In the genomic region with DNA sequence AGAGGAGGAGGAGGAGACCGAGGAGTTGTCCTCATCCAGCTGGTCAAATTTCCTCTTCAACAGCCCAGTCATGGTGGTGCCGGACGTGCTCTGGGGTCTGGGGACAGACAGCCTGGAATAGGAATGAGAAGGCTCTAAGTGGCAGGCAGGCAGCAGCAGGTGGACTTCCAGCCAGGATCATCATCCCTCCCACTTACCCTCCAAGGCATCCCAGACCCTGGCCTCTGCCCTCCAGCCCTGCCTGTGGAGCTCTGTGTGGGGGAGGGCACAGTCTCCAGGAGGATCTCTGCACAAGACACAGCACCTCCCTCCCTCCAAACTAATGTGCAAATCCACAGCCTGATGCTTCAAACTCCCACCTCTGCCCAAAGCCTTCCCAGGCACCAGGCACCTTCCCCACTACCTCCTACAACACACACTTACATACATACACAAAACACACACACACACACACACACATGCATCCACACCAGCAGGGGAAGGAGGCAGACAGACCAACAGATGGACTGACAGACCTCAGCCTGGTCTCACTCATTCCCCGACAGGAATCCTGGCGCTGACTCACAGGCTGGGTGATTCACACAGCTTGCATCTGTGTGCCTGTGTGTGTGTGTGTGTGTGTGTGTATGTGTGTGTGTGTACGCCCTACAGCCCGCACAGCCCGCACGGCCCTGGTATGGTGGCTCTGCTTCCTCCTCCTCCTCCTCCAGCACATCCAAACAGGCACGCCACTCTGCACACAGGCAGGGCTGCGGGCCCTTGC, we compare ENCODE assay signal across 9 cellular contexts. TPM values are rescaled to one million over a fixed set of nuclear protein-coding genes. Genes with fewer than 3 reads are reported as not detected.
DNase-seq lines count a peak whose midpoint lies in the region; ATAC-seq, FAIRE-seq and TF ChIP-seq lines count a peak whose summit lies in the region.
"Had no signal": no experiment of that assay in that cellular context is flagged by ENCODE, and none has a peak within 500 bp of the region (broad histone marks: within the 10 kb centered on the region; RNA-seq: fewer than 3 reads in every experiment).

No MANE protein-coding gene starts in this region.

- peak overlapping the region; percentile 39 for H4K91ac ChIP-seq in H1 (replicated peaks; ENCODE audit: insufficient read length, low read length)

- peak overlapping the region; percentile 71 for H3K4me3 Mint-ChIP-seq in stimulated activated memory B cell treated with anti-CD40 and anti-IgM and Interleukin-4, amounts not matched to agents 10 μg/mL and 1 μg/mL and 100 μg/mL, for 72 hours

- peak overlapping the region; percentile 51; the same call in 1 of the 2 replicates for H3K18ac ChIP-seq in H1 (ENCODE audit: extremely low read depth, low read length)

- no peak for TF ChIP-seq EP300 in H1 (IDR thresholded peaks at IDR 0.05; ENCODE audit: borderline replicate concordance in 1 of 2, low read depth in 2 of 2, low read length in 2 of 2)

- TF ChIP-seq RAD21 in H1 (IDR thresholded peaks at IDR 0.05 in 1 of 2, conservative IDR thresholded peaks at IDR 0.05 in 1 of 2; ENCODE audit: low read depth in 2 of 2, low read length in 2 of 2), result no peak

- H3K27ac ChIP-seq in H1 (ENCODE audit: low read depth, low read length) (no peak overlapping the region), muscle layer of colon (ENCODE audit: low read depth, low read length) (peak overlapping the region; percentile 80)

- H4K20me1 ChIP-seq in H1 (replicated peaks in 1 of 2; ENCODE audit: control insufficient read depth in 1 of 2, insufficient read depth in 2 of 2, low read length in 2 of 2), result peaks cover 3 to 30% of the 10 kb centered on the region in 2 experiments

- H3K23me2 ChIP-seq in H1 (ENCODE audit: low read depth, low read length), result peaks cover 7% of the 10 kb centered on the region

- H3K27me3 Mint-ChIP-seq in stimulated activated memory B cell treated with anti-CD40 and anti-IgM and Interleukin-4, amounts not matched to agents 10 μg/mL and 1 μg/mL and 100 μg/mL, for 72 hours, result no peaks in the 10 kb centered on the region

- DNase-seq in DMS53 (lab: John Stamatoyannopoulos, UW), result peak; percentile 79
- DNase-seq in DMS53 treated with DMSO at 0.1 percent for 48 hours (lab: John Stamatoyannopoulos, UW; ENCODE audit: unreplicated experiment), result no peak
- peak; percentile 56 for DNase-seq in NAMALWA (ENCODE audit: low spot score)
- peak; percentile 48 to 57 for DNase-seq in activated CD8-positive, alpha-beta memory T cell treated with anti-CD3 and anti-CD28 coated beads for 1 hour (ENCODE audit: extremely low read depth in 1 of 2, low read depth in 1 of 2)
- DNase-seq in H1 (ENCODE audit: low read depth in 1 of 2, low spot score in 2 of 2), result no peak
- no peak for DNase-seq in NCI-H748 treated with DMSO at 0.1 percent for 48 hours (lab: John Stamatoyannopoulos, UW)

- no peak overlapping the region for H3K56ac ChIP-seq in H1 (replicated peaks; ENCODE audit: insufficient read length, low read depth, low read length)

- peaks cover 18% of the 10 kb centered on the region; the same call in 1 of the 2 replicates for H3K79me1 ChIP-seq in H1 (ENCODE audit: low read depth, low read length)

- H3K4me1 Mint-ChIP-seq in stimulated activated memory B cell treated with anti-CD40 and anti-IgM and Interleukin-4, amounts not matched to agents 10 μg/mL and 1 μg/mL and 100 μg/mL, for 72 hours, result peaks cover 87% of the 10 kb centered on the region

- H3K36me3 ChIP-seq in H1 (ENCODE audit: control insufficient read depth in 2 of 4, insufficient read depth in 4 of 4, low read length in 3 of 4) (peaks cover 14 to 41% (median 21%) of the 10 kb centered on the region in 4 experiments; a peak in 6 of 8 replicates), muscle layer of colon (ENCODE audit: insufficient read depth, low read length) (peaks cover 45% of the 10 kb centered on the region)

- no peak for TF ChIP-seq POLR2A in H1 (IDR thresholded peaks at IDR 0.05; ENCODE audit: control extremely low read depth in 1 of 2, low read depth in 2 of 2, low read length in 2 of 2)

- no peak overlapping the region for H2BK120ac ChIP-seq in H1 (replicated peaks; ENCODE audit: low read depth, low read length)

- TF ChIP-seq CTCF in H1 (IDR thresholded peaks at IDR 0.05; ENCODE audit: control extremely low read depth in 1 of 3, insufficient read depth in 1 of 3, low read depth in 1 of 3, low read length in 3 of 3), result no peak

- peak overlapping the region; percentile 75 for H2AK5ac ChIP-seq in H1 (ENCODE audit: low read depth, low read length)

- H3K23ac ChIP-seq in H1 (ENCODE audit: insufficient read length), result no peak overlapping the region

- peaks cover 17 to 46% (median 32%) of the 10 kb centered on the region in 4 experiments for H3K4me1 ChIP-seq in H1 (replicated peaks in 1 of 4; ENCODE audit: control insufficient read depth in 3 of 4, insufficient read depth in 4 of 4, low read length in 3 of 4)
- H3K4me1 ChIP-seq in muscle layer of colon (ENCODE audit: insufficient read depth, low read length), result peaks cover 64% of the 10 kb centered on the region

- H3K27ac Mint-ChIP-seq in stimulated activated memory B cell treated with anti-CD40 and anti-IgM and Interleukin-4, amounts not matched to agents 10 μg/mL and 1 μg/mL and 100 μg/mL, for 72 hours, result peak overlapping the region; percentile 87

- POLR2A ChIA-PET in H1 (lab: Charles Lee; ENCODE audit: partially characterized antibody), result interaction anchor here (1.0 to 2.0 kb wide), 5 partner anchors 9 to 33 kb away, joined by 3 to 8 read pairs (median 4); no protein-coding TSS in a partner anchor

- no peak overlapping the region; a peak in 1 of 4 replicates for H3K4me2 ChIP-seq in H1 (ENCODE audit: insufficient read depth in 1 of 2, low read depth in 2 of 2, low read length in 2 of 2)

- H3K9me3 ChIP-seq in H1 (ENCODE audit: insufficient read depth in 2 of 2, low read depth in 1 of 2, low read length in 1 of 2), result no peaks in the 10 kb centered on the region
- no peaks in the 10 kb centered on the region for H3K9me3 ChIP-seq in muscle layer of colon (ENCODE audit: low read length)

- CTCF ChIA-PET in H1 (lab: Charles Lee; ENCODE audit: partially characterized antibody), result interaction anchor here (0.9 to 2.8 kb wide), 9 partner anchors 10 to 145 kb away, joined by 3 to 11 read pairs (median 3); no protein-coding TSS in a partner anchor

- no peaks in the 10 kb centered on the region for H3K27me3 ChIP-seq in H1 (replicated peaks in 1 of 4; ENCODE audit: control insufficient read depth in 3 of 4, extremely low read depth in 1 of 4, insufficient read depth in 3 of 4, low read length in 3 of 4)
- H3K27me3 ChIP-seq in muscle layer of colon (ENCODE audit: control insufficient read depth in 1 of 2, insufficient read depth in 2 of 2, low read length in 2 of 2), result no peaks in the 10 kb centered on the region

- WGBS in H1 (ENCODE audit: extremely low coverage in 1 of 2, insufficient coverage in 1 of 2, insufficient read length in 1 of 2, insufficient replicate concordance in 2 of 2, low coverage in 1 of 2, low lambda C conversion rate in 2 of 2, missing lambda C conversion rate in 1 of 2), 2 experiments, result 77% methylated on average over 9 of the region's 11 CpGs; no CpG with 5 or more reads in 1 of the 2 experiments

- H2BK12ac ChIP-seq in H1 (ENCODE audit: low read depth, low read length), result peak overlapping the region; percentile 80; the same call in 1 of the 2 replicates

- no peak overlapping the region for H2BK20ac ChIP-seq in H1 (ENCODE audit: low read length)

- H3K36me3 Mint-ChIP-seq in stimulated activated memory B cell treated with anti-CD40 and anti-IgM and Interleukin-4, amounts not matched to agents 10 μg/mL and 1 μg/mL and 100 μg/mL, for 72 hours, result peaks cover 43% of the 10 kb centered on the region

- FAIRE-seq in H1 (lab: Jason Lieb, UNC), result no peak
- FAIRE-seq: A204.1 had no signal

- H2BK15ac ChIP-seq in H1 (ENCODE audit: low read length), result peak overlapping the region; percentile 95; the same call in 1 of the 2 replicates

- no peak overlapping the region for H3K4ac ChIP-seq in H1 (replicated peaks; ENCODE audit: insufficient read length, low read depth, low read length)

- H3K14ac ChIP-seq in H1 (ENCODE audit: insufficient read length), result no peak overlapping the region

- peak; percentile 69 for ATAC-seq in stimulated activated memory B cell treated with anti-CD40 and anti-IgM and Interleukin-4, amounts not matched to agents 10 μg/mL and 1 μg/mL and 100 μg/mL, for 72 hours

- H2AFZ ChIP-seq in H1 (ENCODE audit: low read length), result no peak overlapping the region

- no peaks in the 10 kb centered on the region for H3K9me3 Mint-ChIP-seq in stimulated activated memory B cell treated with anti-CD40 and anti-IgM and Interleukin-4, amounts not matched to agents 10 μg/mL and 1 μg/mL and 100 μg/mL, for 72 hours

- peaks cover 14 to 44% of the 10 kb centered on the region in 2 experiments for H3K79me2 ChIP-seq in H1 (ENCODE audit: control insufficient read depth in 1 of 2, insufficient read depth in 2 of 2, low read length in 2 of 2)

- no peak overlapping the region for H4K5ac ChIP-seq in H1 (ENCODE audit: insufficient read length, low read depth, low read length)

- peak overlapping the region; percentile 32; the same call in 1 of the 2 replicates for H4K8ac ChIP-seq in H1 (ENCODE audit: extremely low read depth, insufficient read depth, low read length)

- H3K9ac ChIP-seq in H1 (replicated peaks in 1 of 4; ENCODE audit: extremely low read depth in 1 of 4, low read depth in 3 of 4, low read length in 3 of 4) (no peak overlapping the region; a peak in 1 of 7 replicates), muscle layer of colon (ENCODE audit: low read length) (peak overlapping the region; percentile 15)

- H2BK5ac ChIP-seq in H1 (ENCODE audit: low read depth, low read length), result peak overlapping the region; percentile 96

- no peak overlapping the region for H3K4me3 ChIP-seq in H1 (ENCODE audit: extremely low read depth in 1 of 4, insufficient read depth in 2 of 4, low read depth in 3 of 4, low read length in 4 of 4)
- peak overlapping the region; percentile 20 to 43 for H3K4me3 ChIP-seq in muscle layer of colon (ENCODE audit: low read depth in 1 of 2, low read length in 2 of 2)

RNA-seq across cellular contexts. Expression of a gene that starts 6.6 kb away (rescaled TPM):
- total RNA-seq in H1 (2021; fragmentation: NEBNext Ultra II Directional; extraction: Animal tissue kit (Norgen Biotek cat#: 25700)), result 7.1 and 8.3 TPM in 2 replicates
- 6.7 and 10.9 TPM in 2 replicates for polyA plus RNA-seq in H1 (2011; rRNA removed)
- polyA plus RNA-seq in H1 (2011; cell fraction: cytosol; rRNA removed), result 9.2 TPM
- 16.9 TPM for polyA plus RNA-seq in H1 (2011; cell fraction: nucleus; rRNA removed)
- polyA plus RNA-seq in H1 (2012, experiment 1 of 2), result 6.3 to 8.1 TPM (median 7.5 TPM) in 4 replicates
- 10.1 TPM for polyA plus RNA-seq in H1 (2012, experiment 2 of 2)
- polyA plus RNA-seq in H1 (2013, experiment 1 of 2), result 4.0 TPM
- polyA plus RNA-seq in H1 (2013, experiment 2 of 2), result 3.9 TPM
- 9.9 and 16.1 TPM in 2 replicates for polyA minus RNA-seq in H1 (2011; rRNA and poly(A)+ RNA removed)
- 7.6 TPM for polyA minus RNA-seq in H1 (2011; cell fraction: cytosol; rRNA and poly(A)+ RNA removed)
- 11.4 TPM for polyA minus RNA-seq in H1 (2011; cell fraction: nucleus; rRNA and poly(A)+ RNA removed)

RNA-seq across cellular contexts. Expression of a gene that starts 39.3 kb away (rescaled TPM):
- total RNA-seq in H1 (2021; fragmentation: NEBNext Ultra II Directional; extraction: Animal tissue kit (Norgen Biotek cat#: 25700)), result 1.7 and 2.8 TPM in 2 replicates
- polyA plus RNA-seq in H1 (2011; rRNA removed), result 2.3 and 2.7 TPM in 2 replicates
- 2.5 TPM for polyA plus RNA-seq in H1 (2011; cell fraction: cytosol; rRNA removed)
- 16.0 TPM for polyA plus RNA-seq in H1 (2011; cell fraction: nucleus; rRNA removed)
- polyA plus RNA-seq in H1 (2012, experiment 1 of 2), result 2.6 to 3.5 TPM (median 2.9 TPM) in 4 replicates
- polyA plus RNA-seq in H1 (2012, experiment 2 of 2), result 0.34 TPM
- polyA plus RNA-seq in H1 (2013, experiment 1 of 2), result 1.4 TPM
- 1.4 TPM for polyA plus RNA-seq in H1 (2013, experiment 2 of 2)
- 2.1 and 2.9 TPM in 2 replicates for polyA minus RNA-seq in H1 (2011; rRNA and poly(A)+ RNA removed)
- 2.6 TPM for polyA minus RNA-seq in H1 (2011; cell fraction: cytosol; rRNA and poly(A)+ RNA removed)
- polyA minus RNA-seq in H1 (2011; cell fraction: nucleus; rRNA and poly(A)+ RNA removed), result 8.1 TPM

RNA-seq across cellular contexts. Expression of a gene that starts 39.4 kb away (rescaled TPM):
- total RNA-seq in H1 (2021; fragmentation: NEBNext Ultra II Directional; extraction: Animal tissue kit (Norgen Biotek cat#: 25700)), result 33.4 and 39.3 TPM in 2 replicates
- polyA plus RNA-seq in H1 (2011; rRNA removed), result 33.5 and 45.0 TPM in 2 replicates
- 43.9 TPM for polyA plus RNA-seq in H1 (2011; cell fraction: cytosol; rRNA removed)
- 133 TPM for polyA plus RNA-seq in H1 (2011; cell fraction: nucleus; rRNA removed)
- polyA plus RNA-seq in H1 (2012, experiment 1 of 2), result 28.9 to 39.2 TPM (median 35.8 TPM) in 4 replicates
- 23.5 TPM for polyA plus RNA-seq in H1 (2012, experiment 2 of 2)
- polyA plus RNA-seq in H1 (2013, experiment 1 of 2), result 17.0 TPM
- polyA plus RNA-seq in H1 (2013, experiment 2 of 2), result 15.3 TPM
- polyA minus RNA-seq in H1 (2011; rRNA and poly(A)+ RNA removed), result 38.5 and 44.1 TPM in 2 replicates
- 25.0 TPM for polyA minus RNA-seq in H1 (2011; cell fraction: cytosol; rRNA and poly(A)+ RNA removed)
- 41.5 TPM for polyA minus RNA-seq in H1 (2011; cell fraction: nucleus; rRNA and poly(A)+ RNA removed)

RNA-seq across cellular contexts. Expression of a gene that starts 45.6 kb away (rescaled TPM):
- not detected in 2 replicates for total RNA-seq in H1 (2021; fragmentation: NEBNext Ultra II Directional; extraction: Animal tissue kit (Norgen Biotek cat#: 25700))
- polyA plus RNA-seq in H1 (2011; rRNA removed), result not detected in 2 replicates
- polyA plus RNA-seq in H1 (2011; cell fraction: cytosol; rRNA removed), result not detected
- not detected for polyA plus RNA-seq in H1 (2011; cell fraction: nucleus; rRNA removed)
- polyA plus RNA-seq in H1 (2012, experiment 1 of 2), result not detected in 4 replicates
- not detected for polyA plus RNA-seq in H1 (2012, experiment 2 of 2)
- not detected for polyA plus RNA-seq in H1 (2013, experiment 1 of 2)
- not detected for polyA plus RNA-seq in H1 (2013, experiment 2 of 2)
- polyA minus RNA-seq in H1 (2011; rRNA and poly(A)+ RNA removed), result not detected in 2 replicates
- not detected for polyA minus RNA-seq in H1 (2011; cell fraction: cytosol; rRNA and poly(A)+ RNA removed)
- polyA minus RNA-seq in H1 (2011; cell fraction: nucleus; rRNA and poly(A)+ RNA removed), result not detected

Comparison
In these comparisons a context has a peak if more than half of its experiments do, and no peak if none do; other contexts are left out.
1. DNase-seq: peak in DMS53 (single experiment), NAMALWA (single experiment) and activated CD8-positive, alpha-beta memory T cell treated with anti-CD3 and anti-CD28 coated beads for 1 hour (2 of 2); none in DMS53 treated with DMSO at 0.1 percent for 48 hours (single experiment), H1 (0 of 2) and NCI-H748 treated with DMSO at 0.1 percent for 48 hours (single experiment).
2. H3K4me3 ChIP-seq: peak in muscle layer of colon (2 of 2); none in H1 (0 of 4).